ENCODE assay signal across 25 cellular contexts in the genomic region with DNA sequence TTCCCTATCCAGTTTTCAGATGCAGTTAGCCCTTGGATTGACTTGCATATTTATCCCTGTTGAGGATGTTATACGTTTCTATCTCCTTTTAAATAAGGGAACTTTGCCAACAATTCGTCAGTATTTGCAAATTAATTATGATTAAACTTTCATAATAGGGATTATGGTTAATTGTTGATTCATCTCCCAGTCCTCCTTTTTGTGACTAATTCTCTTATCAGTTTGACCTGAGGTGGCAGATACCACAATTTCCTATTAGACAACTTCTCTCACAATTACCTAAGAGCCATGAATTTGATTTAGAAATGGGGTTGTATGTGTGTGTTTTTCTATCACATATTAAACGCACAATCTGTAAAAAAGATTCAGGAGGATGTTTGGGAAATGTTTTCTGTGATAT.
"Had no signal": no experiment of that assay in that cellular context is flagged by ENCODE, and none has a peak within 500 bp of the region (broad histone marks: within the 10 kb centered on the region; RNA-seq: fewer than 3 reads in every experiment).

No MANE protein-coding gene starts in this region.

- H3K27ac ChIP-seq: brain microvascular endothelial cell, colonic mucosa, dorsolateral prefrontal cortex, esophagus squamous epithelium, lower lobe of right lung, parathyroid adenoma, right lobe of liver, skin epidermis, vagina had no signal

- H3K4me1 ChIP-seq: colonic mucosa, esophagus squamous epithelium, lower lobe of right lung, parathyroid adenoma, right lobe of liver, vagina had no signal

- ATAC-seq: activated naive CD8-positive, alpha-beta T cell treated with anti-CD3 and anti-CD28 coated beads, Interleukin-2, amount 50 U/mL, for 24 hours; effector memory CD8-positive, alpha-beta T cell; heart left ventricle; lower lobe of right lung; right lobe of liver; stimulated activated memory B cell treated with anti-CD40 and anti-IgM and Interleukin-4, amounts not matched to agents 10 μg/mL and 1 μg/mL and 100 μg/mL, for 72 hours; T-helper 17 cell had no signal

- H3K9me3 ChIP-seq: colonic mucosa, esophagus squamous epithelium, heart left ventricle, lower lobe of right lung, right lobe of liver, vagina had no signal

- H3K4me3 ChIP-seq: colonic mucosa, dorsolateral prefrontal cortex, esophagus squamous epithelium, heart left ventricle, lower lobe of right lung, right lobe of liver, skin epidermis, vagina had no signal

- H3K27me3 ChIP-seq: brain microvascular endothelial cell, colonic mucosa, dorsolateral prefrontal cortex, esophagus squamous epithelium, heart left ventricle, right lobe of liver, vagina had no signal

- DNase-seq: activated CD4-positive, alpha-beta memory T cell treated with anti-CD3 and anti-CD28 coated beads, Interleukin-2, amount 10 ng/mL, durations not matched to agents 7 days and 5 days; activated CD4-positive, alpha-beta T cell treated with anti-CD3 and anti-CD28 coated beads, Interleukin-2, amount 10 ng/mL, durations not matched to agents 24 days and 14 days; activated gamma-delta T cell; activated naive CD4-positive, alpha-beta T cell treated with anti-CD3 and anti-CD28 coated beads, Interleukin-2, amount 50 U/mL, for 16 hours; activated naive CD8-positive, alpha-beta T cell treated with anti-CD3 and anti-CD28 coated beads, Interleukin-2, amount 50 U/mL, for 24 hours; activated T-cell treated with anti-CD3 and anti-CD28 coated beads for 4 hours; anterior cingulate cortex; brain microvascular endothelial cell; central memory CD4-positive, alpha-beta T cell; colonic mucosa; dorsolateral prefrontal cortex; effector memory CD8-positive, alpha-beta T cell; esophagus squamous epithelium; heart left ventricle; kidney; lower lobe of right lung; naive B cell; nucleus accumbens; right lobe of liver; stimulated activated CD4-positive, alpha-beta T cell treated with anti-CD3 and anti-CD28 coated beads, Interleukin-15, amount 100 ng/mL, for 24 hours; T-helper 17 cell had no signal

- H3K36me3 ChIP-seq: brain microvascular endothelial cell, colonic mucosa, esophagus squamous epithelium, right lobe of liver had no signal
